ENCODE assay signal across 8 cellular contexts in the genomic region with DNA sequence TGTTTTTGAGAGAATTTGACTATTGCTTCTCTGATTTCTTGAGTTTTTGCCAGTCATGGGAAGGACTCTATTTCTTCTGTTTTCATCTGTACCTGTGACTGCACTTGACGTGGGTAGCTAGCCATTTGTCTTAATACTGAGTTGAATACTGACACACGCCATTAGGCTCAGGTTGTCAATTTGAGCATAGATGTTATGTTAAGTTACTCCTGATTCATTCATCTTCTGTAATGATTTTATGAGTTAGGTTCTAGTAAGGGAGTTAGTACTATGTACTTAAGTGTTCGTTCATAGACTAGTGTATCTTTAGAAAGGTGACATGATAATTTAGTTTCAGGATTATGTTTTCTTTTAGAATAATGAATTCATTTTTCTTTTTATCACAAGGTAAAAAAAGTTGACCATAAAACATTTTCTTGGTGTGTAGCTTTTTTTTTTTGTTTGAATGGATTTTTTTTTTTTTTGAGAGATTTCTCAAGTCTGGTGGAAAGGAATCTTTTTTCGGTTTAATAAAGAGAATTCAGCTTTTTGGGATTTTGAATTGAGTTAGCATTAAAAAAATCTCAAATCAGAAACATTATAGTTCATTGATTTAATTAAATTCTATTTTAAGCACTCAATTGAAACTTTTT. TPM values are rescaled to one million over a fixed set of nuclear protein-coding genes. Genes with fewer than 3 reads are reported as not detected.
DNase-seq lines count a peak whose midpoint lies in the region; ATAC-seq and TF ChIP-seq lines count a peak whose summit lies in the region.

No MANE protein-coding gene starts in this region.

- peaks cover 22% of the 10 kb centered on the region for H3K4me1 Mint-ChIP-seq in Caco-2 (ENCODE audit: low read depth, unreplicated experiment)
- H3K4me1 Mint-ChIP-seq in naive thymus-derived CD4-positive, alpha-beta T cell = peaks cover 5 to 61% (median 26%) of the 10 kb centered on the region in 7 donors

- CTCF ChIA-PET in Caco-2 (lab: Charles Lee) = interaction anchor here (1.4 kb wide), 1 partner anchor 24 kb away, joined by 10 read pairs; no protein-coding TSS in a partner anchor
- CTCF ChIA-PET in naive thymus-derived CD4-positive, alpha-beta T cell (lab: Charles Lee) = interaction anchor here (0.9 kb wide), 1 partner anchor 15 kb away, joined by 3 read pairs; no protein-coding TSS in a partner anchor

- H3K27ac Mint-ChIP-seq in Caco-2 (ENCODE audit: unreplicated experiment) = peak overlapping the region; percentile 94
- H3K27ac Mint-ChIP-seq in naive thymus-derived CD4-positive, alpha-beta T cell = peak overlapping the region in 4 of 9 donors; percentile 39 to 63 (median 55)

- no peak for ATAC-seq in naive thymus-derived CD4-positive, alpha-beta T cell
- ATAC-seq in HG03097 (IDR thresholded peaks at IDR 0.05; ENCODE audit: low FRiP score, unreplicated experiment) = no peak

- no peaks in the 10 kb centered on the region for H3K9me3 Mint-ChIP-seq in Caco-2 (ENCODE audit: unreplicated experiment)
- H3K9me3 Mint-ChIP-seq in naive thymus-derived CD4-positive, alpha-beta T cell = peaks cover 0 to 32% (median 6%) of the 10 kb centered on the region in 11 donors

- POLR2A ChIA-PET in Caco-2 (lab: Charles Lee) = no interaction called here
- POLR2A ChIA-PET in naive thymus-derived CD4-positive, alpha-beta T cell (lab: Charles Lee) = no interaction called here

- H3K27me3 Mint-ChIP-seq in Caco-2 (ENCODE audit: insufficient read depth, unreplicated experiment) = no peaks in the 10 kb centered on the region
- peaks cover 50 to 78% (median 74%) of the 10 kb centered on the region in 5 donors for H3K27me3 Mint-ChIP-seq in naive thymus-derived CD4-positive, alpha-beta T cell

- TF ChIP-seq CTCF in Caco-2 (IDR thresholded peaks at IDR 0.05; ENCODE audit: insufficient read depth in 1 of 2, low read depth in 1 of 2, low read length in 1 of 2, severe bottlenecking in 1 of 2, unreplicated experiment in 1 of 2) = no peak

- H3K4me3 Mint-ChIP-seq in Caco-2 (ENCODE audit: unreplicated experiment) = peak overlapping the region; percentile 94
- H3K4me3 Mint-ChIP-seq in naive thymus-derived CD4-positive, alpha-beta T cell = peak overlapping the region; percentile 79 to 92 (median 88)

- TSS peak; percentile 37 for BruUV-seq in Caco-2 (replicated peaks; lab: Mats Ljungman, UMichigan)

- H3K9me3 ChIP-seq in Caco-2 (no peaks in the 10 kb centered on the region), MG63 (no peaks in the 10 kb centered on the region)
- H3K9me3 ChIP-seq in naive thymus-derived CD4-positive, alpha-beta T cell (ENCODE audit: control insufficient read depth in 2 of 3, low read length in 3 of 3) = no peaks in the 10 kb centered on the region

- H3K4me1 ChIP-seq in Caco-2 = peaks cover 49% of the 10 kb centered on the region
- peaks cover 0 to 14% of the 10 kb centered on the region in 2 donors for H3K4me1 ChIP-seq in naive thymus-derived CD4-positive, alpha-beta T cell (ENCODE audit: control insufficient read depth in 2 of 2, insufficient read depth in 2 of 2, low read length in 2 of 2)

- H3K36me3 Mint-ChIP-seq in Caco-2 (ENCODE audit: insufficient read depth, unreplicated experiment) = peaks cover 25% of the 10 kb centered on the region
- H3K36me3 Mint-ChIP-seq in naive thymus-derived CD4-positive, alpha-beta T cell = peaks cover 0 to 7% (median 5%) of the 10 kb centered on the region in 5 donors

- H3K27me3 ChIP-seq in Caco-2 (replicated peaks; ENCODE audit: control insufficient read depth, insufficient read depth, low read length) = no peaks in the 10 kb centered on the region
- no peaks in the 10 kb centered on the region; the same call in 1 of the 2 replicates for H3K27me3 ChIP-seq in MG63
- H3K27me3 ChIP-seq in naive thymus-derived CD4-positive, alpha-beta T cell (ENCODE audit: control insufficient read depth in 2 of 2, insufficient read depth in 2 of 2, low read length in 2 of 2) = peaks cover 0 to 27% of the 10 kb centered on the region in 2 donors

- intact Hi-C loops in Caco-2 (cut with micrococcal nuclease; ENCODE audit: unreplicated experiment) = loop anchor here (5.0 to 10.0 kb wide), 3 partner anchors 69 to 324 kb away; no protein-coding TSS in a partner anchor
- intact Hi-C loops in naive thymus-derived CD4-positive, alpha-beta T cell (cut with micrococcal nuclease) = loop anchor here (5.0 to 10.0 kb wide), 6 partner anchors 121 to 1384 kb away; partner anchors contain the start of gene RPS6KA2 (in 1 of the 2)

- H3K36me3 ChIP-seq in Caco-2 (ENCODE audit: control insufficient read depth, insufficient read depth, low read length) (no peaks in the 10 kb centered on the region), MG63 (no peaks in the 10 kb centered on the region; the same call in 1 of the 2 replicates)
- H3K36me3 ChIP-seq in naive thymus-derived CD4-positive, alpha-beta T cell (ENCODE audit: control insufficient read depth in 2 of 3, insufficient read depth in 3 of 3, low read length in 3 of 3) = no peaks in the 10 kb centered on the region

- peak overlapping the region; percentile 99 for H3K4me3 ChIP-seq in Caco-2 (ENCODE audit: low read depth, low read length)
- H3K4me3 ChIP-seq in MG63 = peak overlapping the region; percentile 63
- H3K4me3 ChIP-seq in naive thymus-derived CD4-positive, alpha-beta T cell (ENCODE audit: low read length) = no peak overlapping the region

- DNase-seq in Caco-2 = no peak
- DNase-seq in MG63 = no peak
- peak; percentile 7 for DNase-seq in cerebellum (ENCODE audit: low spot score)
- DNase-seq in naive thymus-derived CD4-positive, alpha-beta T cell = no peak
- no peak for DNase-seq in NOMO-1 treated with DMSO at 0.1 percent for 48 hours (lab: John Stamatoyannopoulos, UW; ENCODE audit: unreplicated experiment)
- DNase-seq in activated CD8-positive, alpha-beta memory T cell treated with anti-CD3 and anti-CD28 coated beads, Interleukin-2, amount 50 U/mL, for 48 hours = no peak
- DNase-seq in globus pallidus (ENCODE audit: low spot score) = no peak

- H3K27ac ChIP-seq in naive thymus-derived CD4-positive, alpha-beta T cell (ENCODE audit: low read depth, low read length) = no peak overlapping the region

RNA-seq across cellular contexts. Expression of gene AFDN, which starts 1.7 kb away (rescaled TPM):
- 177 TPM in 2 replicates for total RNA-seq in Caco-2 (2022)
- total RNA-seq in MG63 (2014; rRNA removed; shearing (Covaris generic); ENCODE audit: low replicate concordance) = 19.9 and 39.0 TPM in 2 replicates
- 282 TPM for total RNA-seq in cerebellum
- total RNA-seq in naive thymus-derived CD4-positive, alpha-beta T cell = 10 to 100 TPM in 2 of 5 experiments, 1 to 10 TPM in 3; 3.2 to 55.1 (median 4.2) TPM
- polyA plus RNA-seq in naive thymus-derived CD4-positive, alpha-beta T cell = under 1 TPM; 0.08 to 0.24 TPM
